32 cellular contexts compared by ENCODE assay signal in the genomic region with DNA sequence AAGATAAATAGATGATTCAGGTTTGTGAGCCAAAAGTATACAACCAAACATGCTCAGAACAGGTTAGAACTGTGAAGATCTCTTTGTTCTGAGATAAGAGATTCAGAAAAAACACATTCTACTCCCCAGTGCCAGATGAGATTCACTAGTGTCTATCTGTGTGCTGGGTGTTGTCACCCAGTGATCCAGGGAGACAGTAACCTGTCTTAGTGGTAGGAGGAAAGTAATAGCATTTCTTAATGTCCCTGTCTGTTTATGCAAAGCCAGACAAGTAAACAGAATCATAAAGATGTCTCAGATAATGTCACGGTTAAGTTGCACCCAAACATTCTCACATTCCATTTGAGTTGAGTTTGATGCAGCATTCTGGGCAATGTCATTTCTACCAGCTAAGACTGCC. TPM values are rescaled to one million over a fixed set of nuclear protein-coding genes. Genes with fewer than 3 reads are reported as not detected.
"Had no signal": no experiment of that assay in that cellular context is flagged by ENCODE, and none has a peak within 500 bp of the region (broad histone marks: within the 10 kb centered on the region; RNA-seq: fewer than 3 reads in every experiment).

No MANE protein-coding gene starts in this region.

- H3K9me3 ChIP-seq: adrenal gland, body of pancreas, colonic mucosa, esophagus muscularis mucosa had no signal

- H3K4me3 ChIP-seq: adrenal gland, body of pancreas, colonic mucosa, esophagus muscularis mucosa had no signal

- DNase-seq: activated CD4-positive, alpha-beta memory T cell treated with anti-CD3 and anti-CD28 coated beads, Interleukin-2, amount 10 ng/mL, durations not matched to agents 7 days and 5 days; activated CD4-positive, alpha-beta T cell treated with anti-CD3 and anti-CD28 coated beads for 1 hour; activated CD4-positive, alpha-beta T cell treated with anti-CD3 and anti-CD28 coated beads for 4 hours; activated CD4-positive, alpha-beta T cell treated with anti-CD3 and anti-CD28 coated beads, Interleukin-2, amount 10 ng/mL, durations not matched to agents 7 days and 5 days; activated CD4-positive, alpha-beta T cell treated with anti-CD3 and anti-CD28 coated beads, Interleukin-2, amount 50 U/mL, for 4 hours; activated CD8-positive, alpha-beta memory T cell treated with anti-CD3 and anti-CD28 coated beads, Interleukin-2, amount 50 U/mL, for 48 hours; activated gamma-delta T cell; activated naive CD4-positive, alpha-beta T cell; activated naive CD4-positive, alpha-beta T cell treated with anti-CD3 and anti-CD28 coated beads, Interleukin-2, amount 50 U/mL, for 16 hours; activated naive CD8-positive, alpha-beta T cell treated with anti-CD3 and anti-CD28 coated beads for 36 hours; activated naive CD8-positive, alpha-beta T cell treated with anti-CD3 and anti-CD28 coated beads, Interleukin-2, amount 50 U/mL, for 24 hours; activated T-cell treated with anti-CD3 and anti-CD28 coated beads for 4 hours; activated T-cell treated with anti-CD3 and anti-CD28 coated beads, Interleukin-2, amount 50 U/mL, for 24 hours; activated T-cell treated with anti-CD3 and anti-CD28 coated beads, Interleukin-2, amount 50 U/mL, for 72 hours; adrenal gland; amygdala; aorta; body of pancreas; caudate nucleus; cerebellar nuclear complex; colonic mucosa; effector memory CD4-positive, alpha-beta T cell; endodermal cell; erythroblast; foreskin melanocyte; head of caudate nucleus; hippocampal formation; T-helper 2 cell had no signal

- H3K36me3 ChIP-seq: colonic mucosa had no signal

- H3K27ac ChIP-seq: body of pancreas, colonic mucosa, esophagus muscularis mucosa had no signal

- H3K4me1 ChIP-seq: body of pancreas, colonic mucosa, esophagus muscularis mucosa had no signal

- ATAC-seq: activated naive CD8-positive, alpha-beta T cell treated with anti-CD3 and anti-CD28 coated beads, Interleukin-2, amount 50 U/mL, for 24 hours; activated T-cell treated with anti-CD3 and anti-CD28 coated beads, Interleukin-2, amount 50 U/mL, for 72 hours; body of pancreas; WTC11 had no signal

- H3K27me3 ChIP-seq: adrenal gland, body of pancreas, colonic mucosa, esophagus muscularis mucosa had no signal

RNA-seq across cellular contexts. Expression of gene NKAIN1, which starts 18.9 kb away (rescaled TPM):
- total RNA-seq: activated CD4-positive, alpha-beta memory T cell treated with anti-CD3 and anti-CD28 coated beads, Interleukin-2, amount 10 ng/mL, durations not matched to agents 7 days and 5 days; activated naive CD8-positive, alpha-beta T cell treated with anti-CD3 and anti-CD28 coated beads for 36 hours; activated T-cell treated with anti-CD3 and anti-CD28 coated beads, Interleukin-2, amount 50 U/mL, for 72 hours; body of pancreas; dermis microvascular lymphatic vessel endothelial cell; esophagus muscularis mucosa; T-helper 1 cell treated with Interleukin-12 subunit alpha and Interleukin-12 subunit beta and Interleukin-4 antibody, amounts not matched to agents 30 ng/mL and 1 ng/mL, for 36 hours had no signal
- polyA plus RNA-seq: aorta had no signal
